In the genomic region with DNA sequence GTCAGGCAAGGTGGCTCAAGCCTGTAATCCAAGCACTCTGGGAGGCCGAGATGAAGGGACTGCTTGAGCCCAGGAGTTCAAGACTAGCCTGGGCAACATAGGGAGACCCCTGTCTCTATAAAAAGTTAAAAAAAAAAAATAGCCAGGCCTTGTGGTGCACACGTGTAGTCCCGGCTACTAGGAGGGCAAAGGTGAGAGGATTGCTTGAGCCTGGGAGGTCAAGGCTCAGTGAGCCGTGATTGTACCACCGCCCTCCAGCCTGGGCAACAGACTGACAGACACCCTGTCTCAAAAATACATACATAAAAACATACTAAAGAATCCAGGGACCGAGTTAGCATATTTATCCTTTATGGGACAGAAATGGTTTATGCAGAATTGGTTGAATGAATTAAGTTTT, we compare ENCODE assay signal across 13 cellular contexts. TPM values are rescaled to one million over a fixed set of nuclear protein-coding genes. Genes with fewer than 3 reads are reported as not detected.
"Had no signal": no experiment of that assay in that cellular context is flagged by ENCODE, and none has a peak within 500 bp of the region (broad histone marks: within the 10 kb centered on the region; RNA-seq: fewer than 3 reads in every experiment).

No MANE protein-coding gene starts in this region.

- H3K27ac ChIP-seq: breast epithelium, foreskin keratinocyte, psoas muscle had no signal

- H3K4me1 ChIP-seq: breast epithelium had no signal

- H3K27me3 ChIP-seq: breast epithelium, foreskin keratinocyte had no signal

- H3K4me3 Mint-ChIP-seq: activated naive CD4-positive, alpha-beta T cell treated with anti-CD3 and anti-CD28 coated beads, Interleukin-2, amount 10 ng/mL, durations not matched to agents 7 days and 5 days; memory B cell; natural killer cell treated with Interleukin-12 subunit alpha and Interleukin-12 subunit beta and Interleukin-15 and Interleukin-18, amount 100 ng/mL, for 72 hours had no signal

- H3K27ac Mint-ChIP-seq: activated naive CD4-positive, alpha-beta T cell treated with anti-CD3 and anti-CD28 coated beads, Interleukin-2, amount 10 ng/mL, durations not matched to agents 7 days and 5 days; memory B cell had no signal

- H3K27me3 Mint-ChIP-seq: activated naive CD4-positive, alpha-beta T cell treated with anti-CD3 and anti-CD28 coated beads, Interleukin-2, amount 10 ng/mL, durations not matched to agents 7 days and 5 days; memory B cell; natural killer cell treated with Interleukin-12 subunit alpha and Interleukin-12 subunit beta and Interleukin-15 and Interleukin-18, amount 100 ng/mL, for 72 hours had no signal

- H3K9me3 Mint-ChIP-seq: activated naive CD4-positive, alpha-beta T cell treated with anti-CD3 and anti-CD28 coated beads, Interleukin-2, amount 10 ng/mL, durations not matched to agents 7 days and 5 days; memory B cell; natural killer cell treated with Interleukin-12 subunit alpha and Interleukin-12 subunit beta and Interleukin-15 and Interleukin-18, amount 100 ng/mL, for 72 hours had no signal

- DNase-seq: activated CD4-positive, CD25-positive, alpha-beta regulatory T cell; activated naive CD4-positive, alpha-beta T cell treated with anti-CD3 and anti-CD28 coated beads, Interleukin-2, amount 10 ng/mL, durations not matched to agents 7 days and 5 days; aorta; foreskin keratinocyte; head of caudate nucleus; occipital lobe; psoas muscle; stimulated activated CD4-positive, alpha-beta T cell treated with anti-CD3 and anti-CD28 coated beads, Interleukin-2, amount 100 ng/mL, for 48 hours; stimulated activated naive CD8-positive, alpha-beta T cell treated with anti-CD3 and anti-CD28 coated beads, Interleukin-15, Interleukin-2, amounts not matched to agents 100 U/mL and 50 U/mL, for 24 hours had no signal

- H3K4me3 ChIP-seq: breast epithelium, psoas muscle had no signal

- H3K9me3 ChIP-seq: breast epithelium, psoas muscle had no signal

- H3K36me3 ChIP-seq: breast epithelium had no signal

- ATAC-seq: foreskin keratinocyte; natural killer cell treated with Interleukin-12 subunit alpha and Interleukin-12 subunit beta and Interleukin-15 and Interleukin-18, amount 100 ng/mL, for 72 hours; psoas muscle; stimulated activated naive CD8-positive, alpha-beta T cell treated with anti-CD3 and anti-CD28 coated beads, Interleukin-15, Interleukin-2, amounts not matched to agents 100 U/mL and 50 U/mL, for 24 hours had no signal

RNA-seq across cellular contexts. Expression of gene ERICH6, which starts 45.5 kb away (rescaled TPM):
- total RNA-seq: foreskin keratinocyte; occipital lobe; psoas muscle; T-helper 1 cell treated with Interleukin-12 subunit alpha and Interleukin-12 subunit beta and Interleukin-4 antibody, amounts not matched to agents 30 ng/mL and 1 ng/mL, for 36 hours had no signal
